24 cellular contexts compared by ENCODE assay signal in genomic region chr1:66920543-66920942, GRCh38.
"Had no signal": no experiment of that assay in that cellular context is flagged by ENCODE, and none has a peak within 500 bp of the region (broad histone marks: within the 10 kb centered on the region; RNA-seq: fewer than 3 reads in every experiment).

No MANE protein-coding gene starts in this region.

- H3K4me3 ChIP-seq: body of pancreas, esophagus squamous epithelium, gastroesophageal sphincter, heart right ventricle, hepatocyte had no signal

- DNase-seq: activated B cell treated with CpG ODN at 0.5 μM for 24 hours; activated CD4-positive, alpha-beta T cell treated with anti-CD3 and anti-CD28 coated beads for 48 hours; activated CD4-positive, alpha-beta T cell treated with anti-CD3 and anti-CD28 coated beads, Interleukin-2, amount 50 U/mL, for 1 hour; activated CD4-positive, alpha-beta T cell treated with anti-CD3 and anti-CD28 coated beads, Interleukin-2, amount 50 U/mL, for 48 hours; activated CD8-positive, alpha-beta memory T cell treated with anti-CD3 and anti-CD28 coated beads for 24 hours; activated CD8-positive, alpha-beta T cell treated with anti-CD3 and anti-CD28 coated beads for 36 hours; activated effector memory CD4-positive, alpha-beta T cell treated with Interleukin-2 at 50 U/mL for 16 hours; activated gamma-delta T cell treated with Interleukin-2 at 50 U/mL for 16 hours; activated naive CD4-positive, alpha-beta T cell treated with anti-CD3 and anti-CD28 coated beads, Interleukin-2, amount 50 U/mL, for 16 hours; activated naive CD4-positive, alpha-beta T cell treated with Interleukin-2 at 50 U/mL for 16 hours; activated T-cell treated with anti-CD3 and anti-CD28 coated beads, Interleukin-2, amount 50 U/mL, for 4 hours; amygdala; aorta; body of pancreas; caudate nucleus; effector CD8-positive, alpha-beta T cell; esophagus squamous epithelium; foreskin melanocyte; heart right ventricle; T1000; WERI-Rb-1 had no signal

- H3K4me2 ChIP-seq: hepatocyte had no signal

- H3K9me3 ChIP-seq: body of pancreas, esophagus squamous epithelium, gastroesophageal sphincter had no signal

- H3K27me3 ChIP-seq: body of pancreas, esophagus squamous epithelium, gastroesophageal sphincter, heart right ventricle, hepatocyte had no signal

- H3K36me3 ChIP-seq: esophagus squamous epithelium, gastroesophageal sphincter had no signal

- H3K27ac ChIP-seq: body of pancreas, epithelial cell of prostate, esophagus squamous epithelium, gastroesophageal sphincter, heart right ventricle, hepatocyte, WERI-Rb-1 had no signal
